Comparison of ENCODE assay signal across 22 cellular contexts in genomic region chr22:43225609-43226008, GRCh38. TPM values are rescaled to one million over a fixed set of nuclear protein-coding genes. Genes with fewer than 3 reads are reported as not detected.
DNase-seq lines count a peak whose midpoint lies in the region; ATAC-seq, FAIRE-seq and TF ChIP-seq lines count a peak whose summit lies in the region.
"Had no signal": no experiment of that assay in that cellular context is flagged by ENCODE, and none has a peak within 500 bp of the region (broad histone marks: within the 10 kb centered on the region; RNA-seq: fewer than 3 reads in every experiment).

No MANE protein-coding gene starts in this region.

- intact Hi-C loops in naive thymus-derived CD4-positive, alpha-beta T cell (cut with micrococcal nuclease), result no loop called here
- intact Hi-C loops in Right ventricle myocardium superior (cut with DNase I), result no loop called here

- H3K27me3 ChIP-seq in astrocyte (ENCODE audit: insufficient read depth, low read length) (peaks cover 4% of the 10 kb centered on the region), mesenchymal stem cell (ENCODE audit: control insufficient read depth in 1 of 2, insufficient read depth in 1 of 2, low read length in 2 of 2) (peaks cover 27 to 79% of the 10 kb centered on the region in 2 experiments)
- H3K27me3 ChIP-seq in naive thymus-derived CD4-positive, alpha-beta T cell (ENCODE audit: control insufficient read depth in 2 of 2, insufficient read depth in 2 of 2, low read length in 2 of 2), result no peaks in the 10 kb centered on the region

- H3K18ac ChIP-seq in mesenchymal stem cell (ENCODE audit: low read depth in 1 of 2, low read length in 2 of 2), result no peak overlapping the region

- no peak overlapping the region for H2BK15ac ChIP-seq in mesenchymal stem cell (ENCODE audit: low read depth, poor library complexity, severe bottlenecking)

- H3K9ac ChIP-seq in astrocyte (ENCODE audit: low read length) (no peak overlapping the region), mesenchymal stem cell (ENCODE audit: low read length) (no peak overlapping the region)
- H3K9ac ChIP-seq: KMS-11 had no signal

- peaks cover 12% of the 10 kb centered on the region for H3K4me1 Mint-ChIP-seq in astrocyte (ENCODE audit: low read depth, unreplicated experiment)
- H3K4me1 Mint-ChIP-seq in stimulated activated effector memory CD8-positive, alpha-beta T cell treated with anti-CD3 and anti-CD28 coated beads, Interleukin-12 subunit alpha, Interleukin-12 subunit beta, amount 100 ng/mL, for 72 hours, result peaks cover 9% of the 10 kb centered on the region
- H3K4me1 Mint-ChIP-seq in naive thymus-derived CD4-positive, alpha-beta T cell, result peaks cover 0 to 6% (median 0%) of the 10 kb centered on the region in 7 donors
- no peaks in the 10 kb centered on the region for H3K4me1 Mint-ChIP-seq in T-helper 2 cell treated with Interferon-gamma antibody and Interleukin-4, amounts not matched to agents 5 μg/mL and 100 μg/mL, for 36 hours (ENCODE audit: low read depth)

- H4K91ac ChIP-seq in mesenchymal stem cell (ENCODE audit: low read length), result no peak overlapping the region

- WGBS in mesenchymal stem cell, result 89% methylated on average over 8 of the region's 8 CpGs

- no peaks in the 10 kb centered on the region for H4K20me1 ChIP-seq in astrocyte (ENCODE audit: insufficient read depth, low read length)

- peaks cover 37% of the 10 kb centered on the region for H3K27me3 Mint-ChIP-seq in astrocyte (ENCODE audit: low read depth, unreplicated experiment)
- no peaks in the 10 kb centered on the region for H3K27me3 Mint-ChIP-seq in naive thymus-derived CD4-positive, alpha-beta T cell
- H3K27me3 Mint-ChIP-seq in T-helper 2 cell treated with Interferon-gamma antibody and Interleukin-4, amounts not matched to agents 5 μg/mL and 100 μg/mL, for 36 hours (ENCODE audit: low read depth), result no peaks in the 10 kb centered on the region

- no peaks in the 10 kb centered on the region for H3K79me2 ChIP-seq in astrocyte (ENCODE audit: insufficient read depth, low read length)

- H2AFZ ChIP-seq in astrocyte (ENCODE audit: low read depth, low read length) (no peak overlapping the region), mesenchymal stem cell (ENCODE audit: low read depth, low read length) (no peak overlapping the region)

- DNase-seq in NK-92 treated with Interleukin-12 subunit alpha and Interleukin-12 subunit beta, amount 100 ng/mL, for 24 hours (lab: John Stamatoyannopoulos, UW), result peak; percentile 21
- DNase-seq in NK-92 (lab: John Stamatoyannopoulos, UW; ENCODE audit: unreplicated experiment), result no peak
- DNase-seq in astrocyte (ENCODE audit: low read depth), result no peak
- DNase-seq in mesenchymal stem cell, result peak; percentile 6
- no peak for DNase-seq in stimulated activated effector memory CD8-positive, alpha-beta T cell treated with anti-CD3 and anti-CD28 coated beads, Interleukin-12 subunit alpha, Interleukin-12 subunit beta, amount 100 ng/mL, for 72 hours (ENCODE audit: low spot score in 2 of 2)
- no peak for DNase-seq in naive thymus-derived CD4-positive, alpha-beta T cell
- no peak for DNase-seq in T-helper 2 cell treated with Interferon-gamma antibody and Interleukin-4, amounts not matched to agents 5 μg/mL and 100 μg/mL, for 36 hours (ENCODE audit: low spot score)
- DNase-seq in Right ventricle myocardium superior, result no peak
- DNase-seq: AML-193, DMS79, NCI-H1417 treated with DMSO at 0.1 percent for 48 hours, NCI-H2029 treated with DMSO at 0.1 percent for 48 hours, NCI-H2171, NCI-H446, NCI-H526 treated with DMSO at 0.1 percent for 48 hours, OCI-M1, SHP77 had no signal

- ATAC-seq in stimulated activated effector memory CD8-positive, alpha-beta T cell treated with anti-CD3 and anti-CD28 coated beads, Interleukin-12 subunit alpha, Interleukin-12 subunit beta, amount 100 ng/mL, for 72 hours, result peak; percentile 73
- no peak for ATAC-seq in naive thymus-derived CD4-positive, alpha-beta T cell
- ATAC-seq in Right ventricle myocardium superior (ENCODE audit: poor library complexity), result no peak

- no peaks in the 10 kb centered on the region for H3K9me3 Mint-ChIP-seq in astrocyte (ENCODE audit: unreplicated experiment)
- no peaks in the 10 kb centered on the region for H3K9me3 Mint-ChIP-seq in stimulated activated effector memory CD8-positive, alpha-beta T cell treated with anti-CD3 and anti-CD28 coated beads, Interleukin-12 subunit alpha, Interleukin-12 subunit beta, amount 100 ng/mL, for 72 hours
- no peaks in the 10 kb centered on the region for H3K9me3 Mint-ChIP-seq in naive thymus-derived CD4-positive, alpha-beta T cell
- H3K9me3 Mint-ChIP-seq in T-helper 2 cell treated with Interferon-gamma antibody and Interleukin-4, amounts not matched to agents 5 μg/mL and 100 μg/mL, for 36 hours, result no peaks in the 10 kb centered on the region
- H3K9me3 Mint-ChIP-seq: H9 had no signal

- no peaks in the 10 kb centered on the region for H3K79me1 ChIP-seq in mesenchymal stem cell (replicated peaks; ENCODE audit: low read length, poor library complexity, severe bottlenecking)

- peak overlapping the region; percentile 26 for H3K27ac Mint-ChIP-seq in astrocyte (ENCODE audit: unreplicated experiment)
- H3K27ac Mint-ChIP-seq in stimulated activated effector memory CD8-positive, alpha-beta T cell treated with anti-CD3 and anti-CD28 coated beads, Interleukin-12 subunit alpha, Interleukin-12 subunit beta, amount 100 ng/mL, for 72 hours, result peak overlapping the region; percentile 88
- peak overlapping the region in 3 of 9 donors; percentile 11 to 45 (median 15) for H3K27ac Mint-ChIP-seq in naive thymus-derived CD4-positive, alpha-beta T cell
- no peak overlapping the region for H3K27ac Mint-ChIP-seq in T-helper 2 cell treated with Interferon-gamma antibody and Interleukin-4, amounts not matched to agents 5 μg/mL and 100 μg/mL, for 36 hours
- H3K27ac Mint-ChIP-seq: H9 had no signal

- no peak overlapping the region for H3K14ac ChIP-seq in mesenchymal stem cell (ENCODE audit: low read length in 2 of 2)

- POLR2A ChIA-PET in naive thymus-derived CD4-positive, alpha-beta T cell (lab: Charles Lee), result no interaction called here

- no peak overlapping the region for H2BK12ac ChIP-seq in mesenchymal stem cell (ENCODE audit: low read length in 2 of 2)

- no peak overlapping the region for H2BK5ac ChIP-seq in mesenchymal stem cell (ENCODE audit: low read depth, low read length, poor library complexity, severe bottlenecking)

- H3K4me2 ChIP-seq in astrocyte (ENCODE audit: low read length) (no peak overlapping the region), mesenchymal stem cell (ENCODE audit: low read length, poor library complexity, severe bottlenecking) (no peak overlapping the region)
- H3K4me2 ChIP-seq: KMS-11 had no signal

- H4K8ac ChIP-seq in mesenchymal stem cell (ENCODE audit: low read length), result no peak overlapping the region

- H3K4me1 ChIP-seq in astrocyte (ENCODE audit: insufficient read depth, low read length) (no peaks in the 10 kb centered on the region), mesenchymal stem cell (ENCODE audit: control insufficient read depth, insufficient read depth, low read depth, low read length) (peaks cover 12% of the 10 kb centered on the region)
- H3K4me1 ChIP-seq in naive thymus-derived CD4-positive, alpha-beta T cell (ENCODE audit: control insufficient read depth in 2 of 2, insufficient read depth in 2 of 2, low read length in 2 of 2), result no peaks in the 10 kb centered on the region

- H3K4me3 ChIP-seq in astrocyte (ENCODE audit: insufficient read depth, low read depth, low read length) (no peak overlapping the region), mesenchymal stem cell (ENCODE audit: insufficient read depth in 1 of 2, low read depth in 1 of 2, low read length in 2 of 2) (no peak overlapping the region)
- no peak overlapping the region for H3K4me3 ChIP-seq in naive thymus-derived CD4-positive, alpha-beta T cell (ENCODE audit: low read length)

- H3K9me3 ChIP-seq in astrocyte (ENCODE audit: insufficient read depth, low read depth, low read length), result no peaks in the 10 kb centered on the region
- no peaks in the 10 kb centered on the region for H3K9me3 ChIP-seq in mesenchymal stem cell (ENCODE audit: control insufficient read depth, low read length)
- no peaks in the 10 kb centered on the region for H3K9me3 ChIP-seq in naive thymus-derived CD4-positive, alpha-beta T cell (ENCODE audit: control insufficient read depth in 2 of 3, low read length in 3 of 3)

- H2AK5ac ChIP-seq in mesenchymal stem cell (ENCODE audit: low read length, severe bottlenecking), result no peak overlapping the region

- no peak overlapping the region for H2BK120ac ChIP-seq in mesenchymal stem cell (ENCODE audit: low read depth, low read length)

- peaks cover 1% of the 10 kb centered on the region for H3K36me3 Mint-ChIP-seq in astrocyte (ENCODE audit: low read depth, unreplicated experiment)
- H3K36me3 Mint-ChIP-seq in stimulated activated effector memory CD8-positive, alpha-beta T cell treated with anti-CD3 and anti-CD28 coated beads, Interleukin-12 subunit alpha, Interleukin-12 subunit beta, amount 100 ng/mL, for 72 hours, result no peaks in the 10 kb centered on the region
- H3K36me3 Mint-ChIP-seq in naive thymus-derived CD4-positive, alpha-beta T cell, result no peaks in the 10 kb centered on the region
- no peaks in the 10 kb centered on the region for H3K36me3 Mint-ChIP-seq in T-helper 2 cell treated with Interferon-gamma antibody and Interleukin-4, amounts not matched to agents 5 μg/mL and 100 μg/mL, for 36 hours (ENCODE audit: low read depth)

- H3K4me3 Mint-ChIP-seq in astrocyte (ENCODE audit: unreplicated experiment), result no peak overlapping the region
- peak overlapping the region; percentile 36 for H3K4me3 Mint-ChIP-seq in stimulated activated effector memory CD8-positive, alpha-beta T cell treated with anti-CD3 and anti-CD28 coated beads, Interleukin-12 subunit alpha, Interleukin-12 subunit beta, amount 100 ng/mL, for 72 hours
- no peak overlapping the region for H3K4me3 Mint-ChIP-seq in naive thymus-derived CD4-positive, alpha-beta T cell
- H3K4me3 Mint-ChIP-seq in T-helper 2 cell treated with Interferon-gamma antibody and Interleukin-4, amounts not matched to agents 5 μg/mL and 100 μg/mL, for 36 hours, result no peak overlapping the region

- FAIRE-seq in astrocyte (lab: Jason Lieb, UNC), result no peak
- FAIRE-seq: D721Med had no signal

- H3K23ac ChIP-seq in mesenchymal stem cell (ENCODE audit: low read length in 2 of 2), result peak overlapping the region in 1 of 2 experiments; percentile 83

- no peak overlapping the region for H3K4ac ChIP-seq in mesenchymal stem cell (ENCODE audit: low read depth in 1 of 2, low read length in 2 of 2)

- H3K36me3 ChIP-seq in astrocyte (ENCODE audit: insufficient read depth, low read length), result no peaks in the 10 kb centered on the region
- no peaks in the 10 kb centered on the region for H3K36me3 ChIP-seq in mesenchymal stem cell (ENCODE audit: control insufficient read depth in 1 of 2, insufficient read depth in 2 of 2, low read depth in 1 of 2, low read length in 2 of 2)
- no peaks in the 10 kb centered on the region for H3K36me3 ChIP-seq in naive thymus-derived CD4-positive, alpha-beta T cell (ENCODE audit: control insufficient read depth in 2 of 3, insufficient read depth in 3 of 3, low read length in 3 of 3)

- CTCF ChIA-PET in naive thymus-derived CD4-positive, alpha-beta T cell (lab: Charles Lee), result no interaction called here

- H3K27ac ChIP-seq in astrocyte (ENCODE audit: low read depth, low read length) (no peak overlapping the region), mesenchymal stem cell (ENCODE audit: low read length, poor library complexity, severe bottlenecking) (no peak overlapping the region)
- no peak overlapping the region for H3K27ac ChIP-seq in naive thymus-derived CD4-positive, alpha-beta T cell (ENCODE audit: low read depth, low read length)
- H3K27ac ChIP-seq: 22Rv1, C4-2B, KMS-11 had no signal

- TF ChIP-seq CTCF in astrocyte (IDR thresholded peaks at IDR 0.05; ENCODE audit: insufficient read depth, low read depth, low read length), result no peak

RNA-seq across cellular contexts. Expression of gene TTLL12, which starts 38.7 kb away (rescaled TPM):
- total RNA-seq in astrocyte, result 21.4 and 21.6 TPM in 2 replicates
- 14.5 TPM for polyA plus RNA-seq in mesenchymal stem cell (2013, experiment 1 of 2)
- polyA plus RNA-seq in mesenchymal stem cell (2013, experiment 2 of 2), result 15.3 TPM
- 10 to 100 TPM; 15.6 to 43.7 (median 29.6) TPM for total RNA-seq in naive thymus-derived CD4-positive, alpha-beta T cell
- 10 to 100 TPM; 15.6 to 28.2 TPM for polyA plus RNA-seq in naive thymus-derived CD4-positive, alpha-beta T cell
- total RNA-seq in Right ventricle myocardium superior, result 11.1 TPM

Comparison
In these comparisons a context has a peak if more than half of its experiments do, and no peak if none do; other contexts are left out.
1. DNase-seq: peak in NK-92 treated with Interleukin-12 subunit alpha and Interleukin-12 subunit beta, amount 100 ng/mL, for 24 hours (single experiment) and mesenchymal stem cell (single experiment); none in NK-92 (single experiment), astrocyte (single experiment), stimulated activated effector memory CD8-positive, alpha-beta T cell treated with anti-CD3 and anti-CD28 coated beads, Interleukin-12 subunit alpha, Interleukin-12 subunit beta, amount 100 ng/mL, for 72 hours (0 of 2), naive thymus-derived CD4-positive, alpha-beta T cell (0 of 9), T-helper 2 cell treated with Interferon-gamma antibody and Interleukin-4, amounts not matched to agents 5 μg/mL and 100 μg/mL, for 36 hours (single experiment) and Right ventricle myocardium superior (single experiment).